In genomic region chr10:510415-510881, GRCh38 we compare ENCODE assay signal across 10 cellular contexts.
DNase-seq lines count a peak whose midpoint lies in the region; ATAC-seq, FAIRE-seq and TF ChIP-seq lines count a peak whose summit lies in the region.
"Had no signal": no experiment of that assay in that cellular context is flagged by ENCODE, and none has a peak within 500 bp of the region (broad histone marks: within the 10 kb centered on the region; RNA-seq: fewer than 3 reads in every experiment).

No MANE protein-coding gene starts in this region.

- peaks cover 85% of the 10 kb centered on the region for H3K79me2 ChIP-seq in GM23248 (ENCODE audit: insufficient read depth)
- H3K79me2 ChIP-seq in astrocyte (ENCODE audit: insufficient read depth, low read length) = peaks cover 68% of the 10 kb centered on the region

- no peak for FAIRE-seq in astrocyte (lab: Jason Lieb, UNC)

- H3K36me3 ChIP-seq in GM23248 (ENCODE audit: low read depth) (no peaks in the 10 kb centered on the region), astrocyte (ENCODE audit: insufficient read depth, low read length) (no peaks in the 10 kb centered on the region)
- H3K36me3 ChIP-seq: ovary, SJCRH30 had no signal

- H3K9me3 ChIP-seq in GM23248 (ENCODE audit: low read depth) (no peaks in the 10 kb centered on the region), astrocyte (ENCODE audit: insufficient read depth, low read depth, low read length) (no peaks in the 10 kb centered on the region)
- H3K9me3 ChIP-seq: ovary, SJCRH30 had no signal

- H2AFZ ChIP-seq in GM23248 (no peak overlapping the region), astrocyte (ENCODE audit: low read depth, low read length) (no peak overlapping the region)

- H3K9me3 Mint-ChIP-seq in astrocyte (ENCODE audit: unreplicated experiment) = no peaks in the 10 kb centered on the region

- intact Hi-C loops in sciatic nerve (cut with DNase I) = loop anchor here (10.0 kb wide), 2 partner anchors 274 to 534 kb away; partner anchors contain the start of gene IDI1

- in situ Hi-C loops in GM23248 (cut with MboI) = no loop called here

- TF ChIP-seq POLR2A in GM18505 (IDR thresholded peaks at IDR 0.05; ENCODE audit: borderline replicate concordance, extremely low read depth, insufficient read depth, insufficient read length) = no peak

- H3K4me1 ChIP-seq in GM23248 (ENCODE audit: insufficient read depth) (0 out of 2 replicates have a peak, but pooled peaks cover 7% of the 10 kb centered on the region), astrocyte (ENCODE audit: insufficient read depth, low read length) (peaks cover 3% of the 10 kb centered on the region)
- H3K4me1 ChIP-seq: SJCRH30 had no signal

- WGBS in GM23248 (ENCODE audit: low coverage in 1 of 2, low lambda C conversion rate in 2 of 2, missing lambda C conversion rate in 2 of 2), 2 experiments = 49 to 54% methylated on average over 17 of the region's 17 CpGs

- H3K4me3 ChIP-seq in GM23248 (no peak overlapping the region), astrocyte (ENCODE audit: insufficient read depth, low read depth, low read length) (no peak overlapping the region)
- H3K4me3 ChIP-seq: ovary, SJCRH30 had no signal

- peaks cover 27% of the 10 kb centered on the region for H3K36me3 Mint-ChIP-seq in astrocyte (ENCODE audit: low read depth, unreplicated experiment)

- H3K9ac ChIP-seq in GM23248 = peak overlapping the region; percentile 31; the same call in 1 of the 2 replicates
- peak overlapping the region; percentile 8 for H3K9ac ChIP-seq in astrocyte (ENCODE audit: low read length)

- ATAC-seq in sciatic nerve (peak; percentile 50), HG03565 (IDR thresholded peaks at IDR 0.05; ENCODE audit: unreplicated experiment) (no peak), GM18505 (IDR thresholded peaks at IDR 0.05; ENCODE audit: unreplicated experiment) (no peak)

- H3K4me3 Mint-ChIP-seq in astrocyte (ENCODE audit: unreplicated experiment) = no peak overlapping the region

- H3K27me3 Mint-ChIP-seq in astrocyte (ENCODE audit: low read depth, unreplicated experiment) = no peaks in the 10 kb centered on the region

- no peaks in the 10 kb centered on the region for H3K9me2 ChIP-seq in GM23248 (ENCODE audit: insufficient read depth)

- H3K27ac ChIP-seq in GM23248 (no peak overlapping the region), astrocyte (ENCODE audit: low read depth, low read length) (no peak overlapping the region)
- H3K27ac ChIP-seq: ovary, SJCRH30 had no signal

- TF ChIP-seq CTCF in astrocyte (IDR thresholded peaks at IDR 0.05; ENCODE audit: insufficient read depth, low read depth, low read length) = no peak

- no peaks in the 10 kb centered on the region for H3F3A ChIP-seq in GM23248 (ENCODE audit: insufficient read depth)

- H3K27me3 ChIP-seq in GM23248 (replicated peaks; ENCODE audit: insufficient read depth) (no peaks in the 10 kb centered on the region), astrocyte (ENCODE audit: insufficient read depth, low read length) (no peaks in the 10 kb centered on the region)
- H3K27me3 ChIP-seq: ovary, SJCRH30 had no signal

- H3K27ac Mint-ChIP-seq in astrocyte (ENCODE audit: unreplicated experiment) = peak overlapping the region; percentile 58

- DNase-seq in GM23248 (peak; percentile 40), astrocyte (ENCODE audit: low read depth) (peak; percentile 20), hippocampal formation (lab: John Stamatoyannopoulos, UW) (peak; percentile 63 to 68), sciatic nerve (ENCODE audit: low spot score) (no peak), activated T-cell treated with anti-CD3 and anti-CD28 coated beads for 4 hours (no peak)
- DNase-seq in activated CD4-positive, alpha-beta T cell treated with anti-CD3 and anti-CD28 coated beads for 1 hour = no peak

- no peak overlapping the region for H3K4me2 ChIP-seq in GM23248 (ENCODE audit: unreplicated experiment)
- H3K4me2 ChIP-seq in astrocyte (ENCODE audit: low read length) = no peak overlapping the region

- peaks cover 16% of the 10 kb centered on the region for H3K4me1 Mint-ChIP-seq in astrocyte (ENCODE audit: low read depth, unreplicated experiment)

- H4K20me1 ChIP-seq in GM23248 (ENCODE audit: insufficient read depth) = no peaks in the 10 kb centered on the region
- H4K20me1 ChIP-seq in astrocyte (ENCODE audit: insufficient read depth, low read length) = peaks cover 67% of the 10 kb centered on the region

Comparison
In these comparisons a context has a peak if more than half of its experiments do, and no peak if none do; other contexts are left out.
1. DNase-seq: peak in GM23248 (single experiment), astrocyte (single experiment) and hippocampal formation (2 of 2); none in sciatic nerve (single experiment), activated T-cell treated with anti-CD3 and anti-CD28 coated beads for 4 hours (single experiment) and activated CD4-positive, alpha-beta T cell treated with anti-CD3 and anti-CD28 coated beads for 1 hour (single experiment).